ENCODE assay signal across 32 cellular contexts in genomic region chr4:55528495-55528894, GRCh38.
"Had no signal": no experiment of that assay in that cellular context is flagged by ENCODE, and none has a peak within 500 bp of the region (broad histone marks: within the 10 kb centered on the region; RNA-seq: fewer than 3 reads in every experiment).

No MANE protein-coding gene starts in this region.

- H3K27ac Mint-ChIP-seq: activated CD4-positive, alpha-beta memory T cell treated with anti-CD3 and anti-CD28 coated beads, Interleukin-2, amount 10 ng/mL, durations not matched to agents 7 days and 5 days; activated CD4-positive, alpha-beta T cell treated with anti-CD3 and anti-CD28 coated beads, Interleukin-2, amount 10 ng/mL, durations not matched to agents 7 days and 5 days; activated naive CD4-positive, alpha-beta T cell treated with anti-CD3 and anti-CD28 coated beads, Interleukin-2, amount 10 ng/mL, durations not matched to agents 7 days and 5 days; activated naive CD4-positive, alpha-beta T cell treated with anti-CD3 and anti-CD28 coated beads, Interleukin-2, amount 50 U/mL, for 72 hours; activated naive CD8-positive, alpha-beta T cell treated with anti-CD3 and anti-CD28 coated beads, Interleukin-2, amount 10 ng/mL, durations not matched to agents 7 days and 5 days; activated T-cell treated with anti-CD3 and anti-CD28 coated beads, Interleukin-2, amount 50 U/mL, for 24 hours; activated T-cell treated with anti-CD3 and anti-CD28 coated beads, Interleukin-2, amount 50 U/mL, for 72 hours; dendritic cell treated with granulocyte-macrophage colony-stimulating factor and Interleukin-4, amounts not matched to agents 40 ng/mL and 50 ng/mL, for 4 days; T-helper 17 cell; T-helper 2 cell treated with Interferon-gamma antibody and Interleukin-4, amounts not matched to agents 5 μg/mL and 100 μg/mL, for 36 hours had no signal

- H3K27me3 ChIP-seq: ascending aorta, brain microvascular endothelial cell, dorsolateral prefrontal cortex, esophagus muscularis mucosa, foreskin keratinocyte, gastrocnemius medialis, heart left ventricle had no signal

- H3K4me3 ChIP-seq: ascending aorta, coronary artery, dorsolateral prefrontal cortex, esophagus muscularis mucosa, gastrocnemius medialis, heart left ventricle had no signal

- ATAC-seq: activated naive CD4-positive, alpha-beta T cell treated with anti-CD3 and anti-CD28 coated beads, Interleukin-2, amount 50 U/mL, for 72 hours; activated T-cell treated with anti-CD3 and anti-CD28 coated beads, Interleukin-2, amount 50 U/mL, for 72 hours; foreskin keratinocyte; gastrocnemius medialis; heart left ventricle; T-helper 17 cell had no signal

- H3K4me1 ChIP-seq: ascending aorta, esophagus muscularis mucosa, gastrocnemius medialis had no signal

- H3K4me1 Mint-ChIP-seq: activated CD4-positive, alpha-beta memory T cell treated with anti-CD3 and anti-CD28 coated beads, Interleukin-2, amount 10 ng/mL, durations not matched to agents 7 days and 5 days; activated naive CD4-positive, alpha-beta T cell treated with anti-CD3 and anti-CD28 coated beads, Interleukin-2, amount 10 ng/mL, durations not matched to agents 7 days and 5 days; activated naive CD8-positive, alpha-beta T cell treated with anti-CD3 and anti-CD28 coated beads, Interleukin-2, amount 10 ng/mL, durations not matched to agents 7 days and 5 days had no signal

- H3K36me3 ChIP-seq: ascending aorta, brain microvascular endothelial cell, esophagus muscularis mucosa, gastrocnemius medialis had no signal

- DNase-seq: activated CD4-positive, alpha-beta memory T cell treated with anti-CD3 and anti-CD28 coated beads, Interleukin-2, amount 10 ng/mL, durations not matched to agents 7 days and 5 days; activated CD4-positive, alpha-beta T cell treated with anti-CD3 and anti-CD28 coated beads for 1 hour; activated CD4-positive, alpha-beta T cell treated with anti-CD3 and anti-CD28 coated beads for 4 hours; activated CD4-positive, alpha-beta T cell treated with anti-CD3 and anti-CD28 coated beads, Interleukin-2, amount 10 ng/mL, durations not matched to agents 7 days and 5 days; activated CD4-positive, alpha-beta T cell treated with anti-CD3 and anti-CD28 coated beads, Interleukin-2, amount 50 U/mL, for 4 hours; activated CD8-positive, alpha-beta memory T cell treated with anti-CD3 and anti-CD28 coated beads, Interleukin-2, amount 50 U/mL, for 48 hours; activated gamma-delta T cell; activated naive CD4-positive, alpha-beta T cell; activated naive CD4-positive, alpha-beta T cell treated with anti-CD3 and anti-CD28 coated beads, Interleukin-2, amount 10 ng/mL, durations not matched to agents 7 days and 5 days; activated naive CD8-positive, alpha-beta T cell treated with anti-CD3 and anti-CD28 coated beads, Interleukin-2, amount 10 ng/mL, durations not matched to agents 7 days and 5 days; activated T-cell treated with anti-CD3 and anti-CD28 coated beads for 4 hours; activated T-cell treated with anti-CD3 and anti-CD28 coated beads, Interleukin-2, amount 50 U/mL, for 24 hours; activated T-cell treated with anti-CD3 and anti-CD28 coated beads, Interleukin-2, amount 50 U/mL, for 72 hours; brain microvascular endothelial cell; dorsolateral prefrontal cortex; effector memory CD4-positive, alpha-beta T cell; erythroblast; foreskin keratinocyte; gastrocnemius medialis; glutamatergic neuron; heart left ventricle; T-helper 1 cell; T-helper 17 cell; T1000 had no signal

- H3K4me3 Mint-ChIP-seq: activated CD4-positive, alpha-beta memory T cell treated with anti-CD3 and anti-CD28 coated beads, Interleukin-2, amount 10 ng/mL, durations not matched to agents 7 days and 5 days; activated CD4-positive, alpha-beta T cell treated with anti-CD3 and anti-CD28 coated beads, Interleukin-2, amount 10 ng/mL, durations not matched to agents 7 days and 5 days; activated naive CD4-positive, alpha-beta T cell treated with anti-CD3 and anti-CD28 coated beads, Interleukin-2, amount 10 ng/mL, durations not matched to agents 7 days and 5 days; activated naive CD8-positive, alpha-beta T cell treated with anti-CD3 and anti-CD28 coated beads, Interleukin-2, amount 10 ng/mL, durations not matched to agents 7 days and 5 days; activated T-cell treated with anti-CD3 and anti-CD28 coated beads, Interleukin-2, amount 50 U/mL, for 24 hours; activated T-cell treated with anti-CD3 and anti-CD28 coated beads, Interleukin-2, amount 50 U/mL, for 72 hours; central memory CD8-positive, alpha-beta T cell; dendritic cell treated with granulocyte-macrophage colony-stimulating factor and Interleukin-4, amounts not matched to agents 40 ng/mL and 50 ng/mL, for 4 days; T-helper 17 cell; T-helper 2 cell treated with Interferon-gamma antibody and Interleukin-4, amounts not matched to agents 5 μg/mL and 100 μg/mL, for 36 hours had no signal

- H3K9me3 Mint-ChIP-seq: central memory CD8-positive, alpha-beta T cell; dendritic cell treated with granulocyte-macrophage colony-stimulating factor and Interleukin-4, amounts not matched to agents 40 ng/mL and 50 ng/mL, for 4 days had no signal

- H3K9me3 ChIP-seq: gastrocnemius medialis had no signal

- FAIRE-seq: bronchial epithelial cell had no signal

- H3K27me3 Mint-ChIP-seq: activated CD4-positive, alpha-beta memory T cell treated with anti-CD3 and anti-CD28 coated beads, Interleukin-2, amount 10 ng/mL, durations not matched to agents 7 days and 5 days; activated CD4-positive, alpha-beta T cell treated with anti-CD3 and anti-CD28 coated beads, Interleukin-2, amount 10 ng/mL, durations not matched to agents 7 days and 5 days; activated naive CD4-positive, alpha-beta T cell treated with anti-CD3 and anti-CD28 coated beads, Interleukin-2, amount 10 ng/mL, durations not matched to agents 7 days and 5 days; activated naive CD8-positive, alpha-beta T cell treated with anti-CD3 and anti-CD28 coated beads, Interleukin-2, amount 10 ng/mL, durations not matched to agents 7 days and 5 days; activated T-cell treated with anti-CD3 and anti-CD28 coated beads, Interleukin-2, amount 50 U/mL, for 24 hours; central memory CD8-positive, alpha-beta T cell; dendritic cell treated with granulocyte-macrophage colony-stimulating factor and Interleukin-4, amounts not matched to agents 40 ng/mL and 50 ng/mL, for 4 days; T-helper 17 cell had no signal

- H3K27ac ChIP-seq: ascending aorta, brain microvascular endothelial cell, coronary artery, dorsolateral prefrontal cortex, esophagus muscularis mucosa, foreskin keratinocyte, gastrocnemius medialis, heart left ventricle had no signal
